Comparison of ENCODE assay signal across 15 cellular contexts in genomic region chr21:35020902-35021301, GRCh38. TPM values are rescaled to one million over a fixed set of nuclear protein-coding genes. Genes with fewer than 3 reads are reported as not detected.
DNase-seq lines count a peak whose midpoint lies in the region; ATAC-seq and TF ChIP-seq lines count a peak whose summit lies in the region.
"Had no signal": no experiment of that assay in that cellular context is flagged by ENCODE, and none has a peak within 500 bp of the region (broad histone marks: within the 10 kb centered on the region; RNA-seq: fewer than 3 reads in every experiment).

No MANE protein-coding gene starts in this region.

- no peak overlapping the region for H3K4me3 Mint-ChIP-seq in activated CD8-positive, alpha-beta T cell treated with anti-CD3 and anti-CD28 coated beads for 36 hours
- no peak overlapping the region for H3K4me3 Mint-ChIP-seq in activated CD8-positive, alpha-beta T cell treated with anti-CD3 and anti-CD28 coated beads, Interleukin-2, amount 10 ng/mL, durations not matched to agents 7 days and 5 days
- no peak overlapping the region for H3K4me3 Mint-ChIP-seq in HFFc6
- H3K4me3 Mint-ChIP-seq in activated naive CD8-positive, alpha-beta T cell treated with anti-CD3 and anti-CD28 coated beads, Interleukin-2, amount 50 U/mL, for 24 hours, result no peak overlapping the region

- CTCF ChIA-PET in activated CD8-positive, alpha-beta T cell treated with anti-CD3 and anti-CD28 coated beads for 36 hours (lab: Charles Lee), result interaction anchor here (0.5 to 4.2 kb wide), 7 partner anchors 9 to 494 kb away, joined by 3 to 15 read pairs (median 4); no protein-coding TSS in a partner anchor
- CTCF ChIA-PET in activated CD8-positive, alpha-beta T cell treated with anti-CD3 and anti-CD28 coated beads, Interleukin-2, amount 10 ng/mL, durations not matched to agents 7 days and 5 days (lab: Charles Lee), result interaction anchor here (0.7 to 3.1 kb wide), 5 partner anchors 9 to 40 kb away, joined by 3 to 7 read pairs (median 3); no protein-coding TSS in a partner anchor

- no peak for DNase-seq in activated CD8-positive, alpha-beta T cell treated with anti-CD3 and anti-CD28 coated beads for 36 hours
- DNase-seq in activated CD8-positive, alpha-beta T cell treated with anti-CD3 and anti-CD28 coated beads, Interleukin-2, amount 10 ng/mL, durations not matched to agents 7 days and 5 days, result no peak
- DNase-seq in HFFc6 (peak; percentile 41), osteoblast (ENCODE audit: insufficient read length, low spot score, missing footprints) (peak; percentile 79), upper lobe of left lung (no peak), omental fat pad (ENCODE audit: low spot score) (no peak)
- DNase-seq in activated naive CD8-positive, alpha-beta T cell treated with anti-CD3 and anti-CD28 coated beads, Interleukin-2, amount 50 U/mL, for 24 hours, result no peak
- DNase-seq: dermis blood vessel endothelial cell, NCI-H1105 treated with DMSO at 0.1 percent for 48 hours, NCI-H510A, WERI-Rb-1 had no signal

- H4K20me1 ChIP-seq in osteoblast (ENCODE audit: insufficient read depth, low read length), result peaks cover 3% of the 10 kb centered on the region

- WGBS in upper lobe of left lung, 2 donors, result 82 to 94% methylated on average over 1 of the region's 1 CpG

- H3K9me3 ChIP-seq in osteoblast (ENCODE audit: low read depth, low read length) (no peaks in the 10 kb centered on the region), upper lobe of left lung (no peaks in the 10 kb centered on the region)
- H3K9me3 ChIP-seq: vagina had no signal

- H3K79me2 ChIP-seq in osteoblast (ENCODE audit: insufficient read depth, low read length), result peaks cover 9% of the 10 kb centered on the region

- H3K36me3 ChIP-seq in osteoblast (ENCODE audit: insufficient read depth, low read length), result no peaks in the 10 kb centered on the region
- H3K36me3 ChIP-seq in upper lobe of left lung, result no peaks in the 10 kb centered on the region
- H3K36me3 ChIP-seq: vagina, WERI-Rb-1 had no signal

- H3K4me3 ChIP-seq in osteoblast (ENCODE audit: insufficient read depth, low read length) (no peak overlapping the region), upper lobe of left lung (no peak overlapping the region)
- H3K4me3 ChIP-seq: smooth muscle cell, vagina had no signal

- intact Hi-C loops in activated CD8-positive, alpha-beta T cell treated with anti-CD3 and anti-CD28 coated beads for 36 hours (cut with micrococcal nuclease), result no loop called here

- peaks cover 6% of the 10 kb centered on the region for H3K36me3 Mint-ChIP-seq in activated CD8-positive, alpha-beta T cell treated with anti-CD3 and anti-CD28 coated beads for 36 hours (ENCODE audit: low read depth)
- peaks cover 5% of the 10 kb centered on the region for H3K36me3 Mint-ChIP-seq in activated CD8-positive, alpha-beta T cell treated with anti-CD3 and anti-CD28 coated beads, Interleukin-2, amount 10 ng/mL, durations not matched to agents 7 days and 5 days (ENCODE audit: low read depth)
- peaks cover 51% of the 10 kb centered on the region for H3K36me3 Mint-ChIP-seq in HFFc6 (ENCODE audit: low read depth)
- peaks cover 8% of the 10 kb centered on the region for H3K36me3 Mint-ChIP-seq in activated naive CD8-positive, alpha-beta T cell treated with anti-CD3 and anti-CD28 coated beads, Interleukin-2, amount 50 U/mL, for 24 hours (ENCODE audit: low read depth)

- peaks cover 4% of the 10 kb centered on the region for H3K9me3 Mint-ChIP-seq in activated CD8-positive, alpha-beta T cell treated with anti-CD3 and anti-CD28 coated beads for 36 hours
- H3K9me3 Mint-ChIP-seq in activated CD8-positive, alpha-beta T cell treated with anti-CD3 and anti-CD28 coated beads, Interleukin-2, amount 10 ng/mL, durations not matched to agents 7 days and 5 days (ENCODE audit: insufficient read depth), result no peaks in the 10 kb centered on the region
- no peaks in the 10 kb centered on the region for H3K9me3 Mint-ChIP-seq in HFFc6
- no peaks in the 10 kb centered on the region for H3K9me3 Mint-ChIP-seq in activated naive CD8-positive, alpha-beta T cell treated with anti-CD3 and anti-CD28 coated beads, Interleukin-2, amount 50 U/mL, for 24 hours

- H3K27me3 ChIP-seq in osteoblast (ENCODE audit: insufficient read depth, low read length) (no peaks in the 10 kb centered on the region), upper lobe of left lung (no peaks in the 10 kb centered on the region)
- H3K27me3 ChIP-seq: vagina had no signal

- no peak overlapping the region for H2AFZ ChIP-seq in osteoblast (ENCODE audit: low read length)

- TF ChIP-seq EP300 in upper lobe of left lung (IDR thresholded peaks at IDR 0.05), result no peak

- no peak overlapping the region for H3K4me2 ChIP-seq in osteoblast (ENCODE audit: insufficient read depth, low read length)
- H3K4me2 ChIP-seq: smooth muscle cell had no signal

- no peaks in the 10 kb centered on the region for H3K27me3 Mint-ChIP-seq in activated CD8-positive, alpha-beta T cell treated with anti-CD3 and anti-CD28 coated beads for 36 hours
- peaks cover 3% of the 10 kb centered on the region for H3K27me3 Mint-ChIP-seq in activated CD8-positive, alpha-beta T cell treated with anti-CD3 and anti-CD28 coated beads, Interleukin-2, amount 10 ng/mL, durations not matched to agents 7 days and 5 days (ENCODE audit: low read depth)
- 0 out of 2 replicates have a peak, but pooled peaks cover 2% of the 10 kb centered on the region for H3K27me3 Mint-ChIP-seq in HFFc6 (ENCODE audit: insufficient read depth)
- H3K27me3 Mint-ChIP-seq in activated naive CD8-positive, alpha-beta T cell treated with anti-CD3 and anti-CD28 coated beads, Interleukin-2, amount 50 U/mL, for 24 hours, result no peaks in the 10 kb centered on the region

- no peak for TF ChIP-seq POLR2A in upper lobe of left lung (IDR thresholded peaks at IDR 0.05)

- H3K4me1 ChIP-seq in osteoblast (ENCODE audit: insufficient read depth, low read length) (no peaks in the 10 kb centered on the region), upper lobe of left lung (peaks cover 0 to 7% (median 2%) of the 10 kb centered on the region in 4 donors)
- H3K4me1 ChIP-seq: vagina had no signal

- H3K27ac ChIP-seq in osteoblast (ENCODE audit: low read depth, low read length) (no peak overlapping the region), upper lobe of left lung (peak overlapping the region in 1 of 4 donors; percentile 68)
- H3K27ac ChIP-seq: vagina, WERI-Rb-1 had no signal

- peak overlapping the region; percentile 67 for H3K27ac Mint-ChIP-seq in activated CD8-positive, alpha-beta T cell treated with anti-CD3 and anti-CD28 coated beads for 36 hours
- H3K27ac Mint-ChIP-seq in activated CD8-positive, alpha-beta T cell treated with anti-CD3 and anti-CD28 coated beads, Interleukin-2, amount 10 ng/mL, durations not matched to agents 7 days and 5 days, result no peak overlapping the region
- H3K27ac Mint-ChIP-seq in HFFc6, result peak overlapping the region; percentile 52; the same call in 1 of the 2 replicates
- H3K27ac Mint-ChIP-seq in activated naive CD8-positive, alpha-beta T cell treated with anti-CD3 and anti-CD28 coated beads, Interleukin-2, amount 50 U/mL, for 24 hours, result peak overlapping the region; percentile 83

- POLR2A ChIA-PET in activated CD8-positive, alpha-beta T cell treated with anti-CD3 and anti-CD28 coated beads for 36 hours (lab: Charles Lee), result interaction anchor here (0.7 to 2.8 kb wide), 11 partner anchors 9 to 136 kb away, joined by 3 to 22 read pairs (median 5); no protein-coding TSS in a partner anchor
- POLR2A ChIA-PET in activated CD8-positive, alpha-beta T cell treated with anti-CD3 and anti-CD28 coated beads, Interleukin-2, amount 10 ng/mL, durations not matched to agents 7 days and 5 days (lab: Charles Lee), result interaction anchor here (0.6 to 0.9 kb wide), 2 partner anchors 9 to 18 kb away, joined by 3 to 4 read pairs; no protein-coding TSS in a partner anchor

- TF ChIP-seq CTCF in activated CD8-positive, alpha-beta T cell treated with anti-CD3 and anti-CD28 coated beads for 36 hours (IDR thresholded peaks at IDR 0.05), result no peak
- TF ChIP-seq CTCF in HFFc6 (IDR thresholded peaks at IDR 0.05), result no peak
- no peak for TF ChIP-seq CTCF in osteoblast (IDR thresholded peaks at IDR 0.05; ENCODE audit: extremely low read depth, low read depth, low read length)
- TF ChIP-seq CTCF in upper lobe of left lung (IDR thresholded peaks at IDR 0.05), result no peak
- no peak for TF ChIP-seq CTCF in omental fat pad (IDR thresholded peaks at IDR 0.05)

- ATAC-seq in activated CD8-positive, alpha-beta T cell treated with anti-CD3 and anti-CD28 coated beads for 36 hours, result no peak
- ATAC-seq in activated CD8-positive, alpha-beta T cell treated with anti-CD3 and anti-CD28 coated beads, Interleukin-2, amount 10 ng/mL, durations not matched to agents 7 days and 5 days, result no peak
- peak; percentile 47 for ATAC-seq in activated naive CD8-positive, alpha-beta T cell treated with anti-CD3 and anti-CD28 coated beads, Interleukin-2, amount 50 U/mL, for 24 hours
- no peak for ATAC-seq in upper lobe of left lung (ENCODE audit: low FRiP score in 2 of 2)
- no peak for ATAC-seq in HG02623 (IDR thresholded peaks at IDR 0.05; ENCODE audit: unreplicated experiment)
- ATAC-seq in omental fat pad (ENCODE audit: low FRiP score), result no peak
- ATAC-seq: left lobe of liver had no signal

- peaks cover 82% of the 10 kb centered on the region for H3K4me1 Mint-ChIP-seq in activated CD8-positive, alpha-beta T cell treated with anti-CD3 and anti-CD28 coated beads for 36 hours (ENCODE audit: low read depth)
- H3K4me1 Mint-ChIP-seq in activated CD8-positive, alpha-beta T cell treated with anti-CD3 and anti-CD28 coated beads, Interleukin-2, amount 10 ng/mL, durations not matched to agents 7 days and 5 days (ENCODE audit: low read depth), result peaks cover 49% of the 10 kb centered on the region
- H3K4me1 Mint-ChIP-seq in HFFc6 (ENCODE audit: low read depth), result peaks cover 45% of the 10 kb centered on the region
- H3K4me1 Mint-ChIP-seq in activated naive CD8-positive, alpha-beta T cell treated with anti-CD3 and anti-CD28 coated beads, Interleukin-2, amount 50 U/mL, for 24 hours, result peaks cover 90% of the 10 kb centered on the region

RNA-seq across cellular contexts. Expression of gene RUNX1, which starts 28.2 kb away (rescaled TPM):
- 10 to 100 TPM; 18.7 to 19.0 TPM for total RNA-seq in activated CD8-positive, alpha-beta T cell treated with anti-CD3 and anti-CD28 coated beads for 36 hours
- total RNA-seq in activated CD8-positive, alpha-beta T cell treated with anti-CD3 and anti-CD28 coated beads, Interleukin-2, amount 10 ng/mL, durations not matched to agents 7 days and 5 days, result 10 to 100 TPM; 10.4 to 10.6 TPM
- total RNA-seq in HFFc6 (2021; fragmentation: NEBNext Ultra II Directional; extraction: Animal tissue kit (Norgen Biotek cat#: 25700)), result 10 to 100 TPM; 57.4 to 78.9 (median 61.3) TPM
- total RNA-seq in osteoblast (40.9 and 60.4 TPM in 2 replicates), upper lobe of left lung (100 to 1,000 TPM in 3 of 6 donors, 10 to 100 TPM in 3; 62.2 to 252 (median 98.2) TPM), omental fat pad (10 to 100 TPM; 21.1 to 75.9 (median 30.2) TPM)

Comparison
In these comparisons a context has a peak if more than half of its experiments do, and no peak if none do; other contexts are left out.
1. DNase-seq: peak in HFFc6 (single experiment) and osteoblast (single experiment); none in activated CD8-positive, alpha-beta T cell treated with anti-CD3 and anti-CD28 coated beads for 36 hours (single experiment), activated CD8-positive, alpha-beta T cell treated with anti-CD3 and anti-CD28 coated beads, Interleukin-2, amount 10 ng/mL, durations not matched to agents 7 days and 5 days (single experiment), activated naive CD8-positive, alpha-beta T cell treated with anti-CD3 and anti-CD28 coated beads, Interleukin-2, amount 50 U/mL, for 24 hours (single experiment), upper lobe of left lung (0 of 2) and omental fat pad (single experiment).